18 cellular contexts compared by ENCODE assay signal in the genomic region with DNA sequence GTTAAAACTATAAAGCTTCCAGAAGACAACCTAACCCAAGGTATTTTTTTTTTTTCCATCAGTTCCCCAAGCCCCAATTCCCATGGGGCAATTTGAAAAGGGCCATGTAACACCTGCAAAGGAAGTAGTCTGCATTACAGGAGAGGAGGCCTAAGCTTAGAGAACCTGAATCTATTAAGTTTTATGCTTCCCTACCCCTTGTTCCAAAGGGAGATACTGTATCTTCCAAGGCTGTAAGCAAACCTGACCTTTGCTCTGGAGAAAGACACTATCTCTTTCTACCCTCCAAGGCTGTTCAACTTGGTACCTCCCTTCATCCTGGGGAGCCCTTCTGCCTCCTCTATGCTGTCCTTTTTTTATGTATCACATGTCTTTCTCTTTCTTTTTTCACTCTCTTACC.
"Had no signal": no experiment of that assay in that cellular context is flagged by ENCODE, and none has a peak within 500 bp of the region (broad histone marks: within the 10 kb centered on the region; RNA-seq: fewer than 3 reads in every experiment).

No MANE protein-coding gene starts in this region.

- H3K27me3 ChIP-seq: brain microvascular endothelial cell, right lobe of liver, upper lobe of left lung had no signal

- H3K36me3 ChIP-seq: brain microvascular endothelial cell, prostate gland, right lobe of liver, upper lobe of left lung had no signal

- H3K4me1 ChIP-seq: prostate gland had no signal

- H3K27ac ChIP-seq: brain microvascular endothelial cell, prostate gland, right lobe of liver, upper lobe of left lung had no signal

- H3K4me3 ChIP-seq: prostate gland, right lobe of liver, upper lobe of left lung had no signal

- H3K27me3 Mint-ChIP-seq: activated CD4-positive, alpha-beta memory T cell treated with anti-CD3 and anti-CD28 coated beads, Interleukin-2, amount 10 ng/mL, durations not matched to agents 7 days and 5 days had no signal

- H3K4me3 Mint-ChIP-seq: activated CD4-positive, alpha-beta memory T cell treated with anti-CD3 and anti-CD28 coated beads, Interleukin-2, amount 10 ng/mL, durations not matched to agents 7 days and 5 days; activated naive CD8-positive, alpha-beta T cell treated with anti-CD3 and anti-CD28 coated beads for 36 hours; activated T-cell treated with anti-CD3 and anti-CD28 coated beads, Interleukin-2, amount 50 U/mL, for 72 hours; endodermal cell; immature natural killer cell; natural killer cell had no signal

- DNase-seq: activated CD4-positive, alpha-beta memory T cell treated with anti-CD3 and anti-CD28 coated beads, Interleukin-2, amount 10 ng/mL, durations not matched to agents 7 days and 5 days; activated CD4-positive, CD25-positive, alpha-beta regulatory T cell treated with anti-CD3 and anti-CD28 coated beads, Interleukin-2, amount 50 U/mL, for 72 hours; activated CD8-positive, alpha-beta memory T cell treated with anti-CD3 and anti-CD28 coated beads, Interleukin-2, amount 50 U/mL, for 4 hours; activated gamma-delta T cell treated with Interleukin-2 at 50 U/mL for 16 hours; activated naive CD8-positive, alpha-beta T cell treated with anti-CD3 and anti-CD28 coated beads for 36 hours; activated T-cell treated with anti-CD3 and anti-CD28 coated beads, Interleukin-2, amount 50 U/mL, for 72 hours; brain microvascular endothelial cell; endodermal cell; hippocampal formation; immature natural killer cell; left cardiac atrium; natural killer cell; occipital lobe; right lobe of liver; stimulated activated CD4-positive, alpha-beta T cell treated with anti-CD3 and anti-CD28 coated beads, Interleukin-2, amount 100 ng/mL, for 24 hours; stimulated activated naive CD4-positive, alpha-beta T cell; upper lobe of left lung had no signal

- ATAC-seq: activated T-cell treated with anti-CD3 and anti-CD28 coated beads, Interleukin-2, amount 50 U/mL, for 72 hours; left cardiac atrium; natural killer cell; right lobe of liver had no signal

- H3K9me3 ChIP-seq: prostate gland, right lobe of liver, upper lobe of left lung had no signal

- H3K27ac Mint-ChIP-seq: activated CD4-positive, alpha-beta memory T cell treated with anti-CD3 and anti-CD28 coated beads, Interleukin-2, amount 10 ng/mL, durations not matched to agents 7 days and 5 days; activated naive CD8-positive, alpha-beta T cell treated with anti-CD3 and anti-CD28 coated beads for 36 hours; activated T-cell treated with anti-CD3 and anti-CD28 coated beads, Interleukin-2, amount 50 U/mL, for 72 hours; endodermal cell; immature natural killer cell; natural killer cell had no signal

- H3K9me3 Mint-ChIP-seq: activated naive CD8-positive, alpha-beta T cell treated with anti-CD3 and anti-CD28 coated beads for 36 hours; activated T-cell treated with anti-CD3 and anti-CD28 coated beads, Interleukin-2, amount 50 U/mL, for 72 hours; immature natural killer cell; natural killer cell had no signal

- H3K36me3 Mint-ChIP-seq: natural killer cell had no signal
